Comparison of ENCODE assay signal across 9 cellular contexts in the genomic region with DNA sequence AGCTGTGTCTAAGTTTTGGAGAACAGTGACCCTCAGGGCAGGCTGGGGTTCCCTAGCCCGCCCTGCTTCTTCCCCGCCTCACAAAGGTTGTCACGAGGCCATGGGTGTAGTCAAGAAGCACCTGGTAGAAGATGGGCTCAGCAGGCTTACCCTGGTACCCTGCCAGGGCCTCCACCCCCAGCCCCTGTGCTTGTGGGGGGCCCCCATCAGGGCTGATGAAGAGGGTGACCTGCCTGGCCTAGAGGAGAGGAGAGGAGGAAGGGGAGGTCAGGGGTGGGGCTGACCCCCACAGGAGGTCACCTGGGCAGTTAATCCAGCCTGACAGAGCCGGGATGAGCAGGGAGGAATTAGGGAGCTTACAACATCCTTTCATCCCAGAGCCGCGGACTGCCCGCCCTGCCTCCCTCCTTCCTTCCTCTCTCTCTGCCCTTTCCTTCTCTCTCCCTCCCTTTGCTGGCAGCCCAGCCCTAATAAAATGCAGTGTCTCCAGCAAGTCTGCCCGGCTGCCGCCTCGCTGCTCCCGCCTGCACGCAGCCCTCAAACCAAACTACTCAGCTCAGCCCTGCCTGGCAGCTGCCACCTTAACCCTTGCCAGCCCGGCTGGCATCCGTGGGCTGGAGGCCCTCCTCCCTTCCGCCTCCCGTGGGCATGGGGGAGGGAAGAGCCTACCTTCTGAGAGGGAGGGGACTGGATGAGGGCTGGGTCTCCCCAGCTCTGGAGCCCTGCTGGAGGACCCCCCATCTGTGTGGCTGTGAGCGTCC. TPM values are rescaled to one million over a fixed set of nuclear protein-coding genes. Genes with fewer than 3 reads are reported as not detected.
DNase-seq lines count a peak whose midpoint lies in the region; ATAC-seq, FAIRE-seq and TF ChIP-seq lines count a peak whose summit lies in the region.
"Had no signal": no experiment of that assay in that cellular context is flagged by ENCODE, and none has a peak within 500 bp of the region (broad histone marks: within the 10 kb centered on the region; RNA-seq: fewer than 3 reads in every experiment).

No MANE protein-coding gene starts in this region.

- POLR2A ChIA-PET in Caco-2 (lab: Charles Lee) = no interaction called here

- in situ Hi-C loops in KBM-7 (cut with MboI; ENCODE audit: low pct_unique_long_range_greater_than_20kb, low sequenced_read_pairs) = loop anchor here (25.0 kb wide), 1 partner anchor 426 kb away; no protein-coding TSS in a partner anchor

- H3K27me3 ChIP-seq in Caco-2 (replicated peaks; ENCODE audit: control insufficient read depth, insufficient read depth, low read length) = no peaks in the 10 kb centered on the region

- TF ChIP-seq CTCF in Caco-2 (IDR thresholded peaks at IDR 0.05; ENCODE audit: insufficient read depth in 1 of 2, low read depth in 1 of 2, low read length in 1 of 2, severe bottlenecking in 1 of 2, unreplicated experiment in 1 of 2) = no peak
- TF ChIP-seq CTCF in kidney (IDR thresholded peaks at IDR 0.05; ENCODE audit: borderline replicate concordance, extremely low read depth, insufficient read depth) = no peak
- no peak for TF ChIP-seq CTCF in chondrocyte (IDR thresholded peaks at IDR 0.05)

- intact Hi-C loops in Caco-2 (cut with micrococcal nuclease; ENCODE audit: unreplicated experiment) = no loop called here
- intact Hi-C loops in kidney (cut with DNase I) = no loop called here

- H3K27ac Mint-ChIP-seq in Caco-2 (ENCODE audit: unreplicated experiment) = no peak overlapping the region
- no peak overlapping the region for H3K27ac Mint-ChIP-seq in chondrocyte (ENCODE audit: unreplicated experiment)
- H3K27ac Mint-ChIP-seq: activated CD4-positive, alpha-beta T cell treated with anti-CD3 and anti-CD28 coated beads, Interleukin-2, amount 10 ng/mL, durations not matched to agents 7 days and 5 days had no signal

- H3K4me1 ChIP-seq in Caco-2 (peaks cover 12% of the 10 kb centered on the region), kidney (ENCODE audit: control insufficient read depth in 1 of 2, insufficient read depth in 1 of 2, low read depth in 1 of 2, low read length in 2 of 2) (peaks cover 0 to 2% of the 10 kb centered on the region in 2 donors)

- H3K4me3 Mint-ChIP-seq in Caco-2 (ENCODE audit: unreplicated experiment) (no peak overlapping the region), chondrocyte (ENCODE audit: unreplicated experiment) (no peak overlapping the region)
- H3K4me3 Mint-ChIP-seq: activated CD4-positive, alpha-beta T cell treated with anti-CD3 and anti-CD28 coated beads, Interleukin-2, amount 10 ng/mL, durations not matched to agents 7 days and 5 days had no signal

- H3K9me3 ChIP-seq in Caco-2 (no peaks in the 10 kb centered on the region), kidney (ENCODE audit: control insufficient read depth in 1 of 2, low read length in 2 of 2) (no peaks in the 10 kb centered on the region)

- H3K36me3 ChIP-seq in Caco-2 (ENCODE audit: control insufficient read depth, insufficient read depth, low read length) (no peaks in the 10 kb centered on the region), kidney (ENCODE audit: control insufficient read depth in 1 of 2, insufficient read depth in 2 of 2, low read length in 2 of 2) (no peaks in the 10 kb centered on the region)

- FAIRE-seq in kidney (lab: Jason Lieb, UNC) (no peak), GM19239 (lab: Jason Lieb, UNC) (no peak)

- H3K27ac ChIP-seq in kidney (ENCODE audit: low read depth in 2 of 2, low read length in 2 of 2) = no peak overlapping the region

- DNase-seq in Caco-2 = peak; percentile 37 to 50
- DNase-seq in KBM-7 = peak; percentile 68
- peak; percentile 41 for DNase-seq in RPMI7951 (ENCODE audit: low read depth)
- DNase-seq in kidney = peak; percentile 71
- DNase-seq in chondrocyte (ENCODE audit: low spot score) = no peak
- DNase-seq in GM19239 (ENCODE audit: insufficient read length, low spot score) = no peak
- DNase-seq: activated CD4-positive, alpha-beta T cell treated with anti-CD3 and anti-CD28 coated beads, Interleukin-2, amount 10 ng/mL, durations not matched to agents 7 days and 5 days had no signal

- H3K4me3 ChIP-seq in Caco-2 (ENCODE audit: low read depth, low read length) = no peak overlapping the region
- no peak overlapping the region for H3K4me3 ChIP-seq in kidney (ENCODE audit: low read length in 2 of 2)

- BruUV-seq in Caco-2 (replicated peaks; lab: Mats Ljungman, UMichigan) = no TSS peak

- CTCF ChIA-PET in Caco-2 (lab: Charles Lee) = interaction anchor here (0.9 to 2.0 kb wide), 8 partner anchors 9 to 164 kb away, joined by 3 to 7 read pairs (median 4); no protein-coding TSS in a partner anchor

- no peaks in the 10 kb centered on the region for H3K27me3 Mint-ChIP-seq in Caco-2 (ENCODE audit: insufficient read depth, unreplicated experiment)
- peaks cover 56% of the 10 kb centered on the region for H3K27me3 Mint-ChIP-seq in chondrocyte (ENCODE audit: low read depth)

- H3K9ac ChIP-seq in kidney (ENCODE audit: low read length in 2 of 2) = no peak overlapping the region

- no peaks in the 10 kb centered on the region for H3K36me3 Mint-ChIP-seq in Caco-2 (ENCODE audit: insufficient read depth, unreplicated experiment)
- H3K36me3 Mint-ChIP-seq in chondrocyte (ENCODE audit: low read depth) = no peaks in the 10 kb centered on the region

- ATAC-seq in GM21381 (IDR thresholded peaks at IDR 0.05; ENCODE audit: unreplicated experiment) = no peak
- no peak for ATAC-seq in HG03432 (IDR thresholded peaks at IDR 0.05; ENCODE audit: unreplicated experiment)

- H3K9me3 Mint-ChIP-seq in Caco-2 (ENCODE audit: unreplicated experiment) = no peaks in the 10 kb centered on the region
- H3K9me3 Mint-ChIP-seq in chondrocyte (ENCODE audit: low read depth) = peaks cover 4% of the 10 kb centered on the region
- H3K9me3 Mint-ChIP-seq: activated CD4-positive, alpha-beta T cell treated with anti-CD3 and anti-CD28 coated beads, Interleukin-2, amount 10 ng/mL, durations not matched to agents 7 days and 5 days had no signal

- H3K4me1 Mint-ChIP-seq in Caco-2 (ENCODE audit: low read depth, unreplicated experiment) = peaks cover 13% of the 10 kb centered on the region
- peaks cover 7% of the 10 kb centered on the region for H3K4me1 Mint-ChIP-seq in chondrocyte (ENCODE audit: low read depth)

RNA-seq across cellular contexts. Expression of gene DLX3, which starts 7.2 kb away (rescaled TPM):
- total RNA-seq in Caco-2 (2022) (3.9 and 4.9 TPM in 2 replicates), kidney (0.41 TPM), chondrocyte (0.10 TPM in 1 of 3 replicates, not detected in the others)
- total RNA-seq in RPMI7951 (2014; rRNA removed; shearing (Covaris generic)) = not detected in 2 replicates
- 0.47 TPM for polyA plus RNA-seq in kidney (ENCODE audit: insufficient read depth, low read depth, low replicate concordance)
- total RNA-seq: activated CD4-positive, alpha-beta T cell treated with anti-CD3 and anti-CD28 coated beads, Interleukin-2, amount 10 ng/mL, durations not matched to agents 7 days and 5 days had no signal

RNA-seq across cellular contexts. Expression of gene DLX4, which starts 18.9 kb away (rescaled TPM):
- total RNA-seq in Caco-2 (2022) (27.0 and 33.1 TPM in 2 replicates), kidney (0.44 TPM), chondrocyte (0.12 TPM in 1 of 3 replicates, not detected in the others)
- not detected in 2 replicates for total RNA-seq in RPMI7951 (2014; rRNA removed; shearing (Covaris generic))
- not detected for polyA plus RNA-seq in kidney (ENCODE audit: insufficient read depth, low read depth, low replicate concordance)

Comparison
In these comparisons a context has a peak if more than half of its experiments do, and no peak if none do; other contexts are left out.
1. DNase-seq: peak in Caco-2 (2 of 2), KBM-7 (single experiment), RPMI7951 (single experiment) and kidney (single experiment); none in chondrocyte (single experiment) and GM19239 (single experiment).
2. RNA of gene DLX4, which starts 18.9 kb away (total RNA-seq): 27.0 to 33.1 TPM in Caco-2; 0.44 TPM in kidney (single experiment), 0.12 TPM in chondrocyte and not detected in RPMI7951; every median in the first group is over 10 times any median in the second.